In genomic region chr5:40687316-40687715, GRCh38 we compare ENCODE assay signal across 9 cellular contexts. TPM values are rescaled to one million over a fixed set of nuclear protein-coding genes. Genes with fewer than 3 reads are reported as not detected.
A peak's percentile ranks its signal among the peaks of the same experiment; 100 is the strongest.
DNase-seq lines count a peak whose midpoint lies in the region; ATAC-seq and TF ChIP-seq lines count a peak whose summit lies in the region.
"Had no signal": no experiment of that assay in that cellular context is flagged by ENCODE, and none has a peak within 500 bp of the region (broad histone marks: within the 10 kb centered on the region; RNA-seq: fewer than 3 reads in every experiment).

No MANE protein-coding gene starts in this region.

- H3K9me3 ChIP-seq in neutrophil: no peaks in the 10 kb centered on the region

- peak overlapping the region; percentile 92 to 94 for H3K27ac Mint-ChIP-seq in activated naive CD4-positive, alpha-beta T cell treated with anti-CD3 and anti-CD28 coated beads, Interleukin-2, amount 50 U/mL, for 72 hours

- no peak for TF ChIP-seq CTCF in KMS-11 (conservative IDR thresholded peaks at IDR 0.05; ENCODE audit: low read depth, low read length)
- no peak for TF ChIP-seq CTCF in neutrophil (IDR thresholded peaks at IDR 0.05)

- H3K27me3 ChIP-seq in ACC112 (ENCODE audit: insufficient read depth, low read length): no peaks in the 10 kb centered on the region
- H3K27me3 ChIP-seq in KMS-11 (ENCODE audit: insufficient read depth, low read depth): no peaks in the 10 kb centered on the region
- no peaks in the 10 kb centered on the region for H3K27me3 ChIP-seq in neutrophil

- H3K4me1 ChIP-seq in ACC112 (ENCODE audit: control insufficient read depth, insufficient read depth, low read length, unreplicated experiment) (peaks cover 45% of the 10 kb centered on the region), KMS-11 (ENCODE audit: low read depth, poor library complexity, severe bottlenecking) (peaks cover 58% of the 10 kb centered on the region), neutrophil (ENCODE audit: control insufficient read depth in 1 of 2, insufficient read depth in 1 of 2, low read depth in 1 of 2, low read length in 1 of 2) (peaks cover 59 to 61% of the 10 kb centered on the region in 2 experiments)

- peaks cover 11% of the 10 kb centered on the region; the same call in 1 of the 2 replicates for H3K36me3 ChIP-seq in ACC112 (ENCODE audit: insufficient read depth, low read length)
- H3K36me3 ChIP-seq in KMS-11 (ENCODE audit: insufficient read depth): no peaks in the 10 kb centered on the region
- peaks cover 18% of the 10 kb centered on the region for H3K36me3 ChIP-seq in neutrophil

- no peaks in the 10 kb centered on the region for H4K20me1 ChIP-seq in KMS-11 (ENCODE audit: insufficient read depth)

- H3K36me3 Mint-ChIP-seq in activated naive CD4-positive, alpha-beta T cell treated with anti-CD3 and anti-CD28 coated beads, Interleukin-2, amount 50 U/mL, for 72 hours: peaks cover 72 to 93% of the 10 kb centered on the region in 2 donors

- H3K27ac ChIP-seq in ACC112 (ENCODE audit: low read depth, low read length) (peak overlapping the region; percentile 88), KMS-11 (no peak overlapping the region), neutrophil (peak overlapping the region; percentile 55)
- H3K27ac ChIP-seq: C4-2B had no signal

- peak overlapping the region; percentile 33 for H3K4me2 ChIP-seq in KMS-11

- ATAC-seq in activated naive CD4-positive, alpha-beta T cell treated with anti-CD3 and anti-CD28 coated beads, Interleukin-2, amount 50 U/mL, for 72 hours: peak in 1 of 2 donors; percentile 30
- ATAC-seq in GM18868 (IDR thresholded peaks at IDR 0.05; ENCODE audit: unreplicated experiment) (no peak), HG03108 (IDR thresholded peaks at IDR 0.05; ENCODE audit: unreplicated experiment) (no peak), HG02610 (IDR thresholded peaks at IDR 0.05; ENCODE audit: unreplicated experiment) (no peak)

- peak overlapping the region; percentile 57 for H3K4me3 ChIP-seq in ACC112 (ENCODE audit: low read depth, low read length)
- no peak overlapping the region for H3K4me3 ChIP-seq in KMS-11 (IDR thresholded peaks at IDR 0.05; ENCODE audit: insufficient read depth, low read depth, low read length)
- H3K4me3 ChIP-seq in neutrophil (ENCODE audit: low read depth in 1 of 2, low read length in 1 of 2): no peak overlapping the region

- no peak for DNase-seq in activated naive CD4-positive, alpha-beta T cell treated with anti-CD3 and anti-CD28 coated beads, Interleukin-2, amount 50 U/mL, for 72 hours (ENCODE audit: low spot score in 2 of 2)
- no peak for DNase-seq in islet precursor cell

- H2AFZ ChIP-seq in ACC112 (ENCODE audit: low read length, unreplicated experiment) (peak overlapping the region; percentile 2), KMS-11 (ENCODE audit: low read depth) (no peak overlapping the region)

- H3K9me3 Mint-ChIP-seq in activated naive CD4-positive, alpha-beta T cell treated with anti-CD3 and anti-CD28 coated beads, Interleukin-2, amount 50 U/mL, for 72 hours: no peaks in the 10 kb centered on the region

- peaks cover 80% of the 10 kb centered on the region for H3K79me2 ChIP-seq in ACC112 (ENCODE audit: control insufficient read depth, insufficient read depth, low read length, unreplicated experiment)
- H3K79me2 ChIP-seq in KMS-11 (ENCODE audit: insufficient read depth, low read depth): peaks cover 87% of the 10 kb centered on the region

- no peak overlapping the region for H3K9ac ChIP-seq in KMS-11

RNA-seq across cellular contexts. Expression of gene PTGER4, which starts 7.6 kb away (rescaled TPM):
- 10 to 100 TPM; 56.9 to 61.0 TPM for total RNA-seq in activated naive CD4-positive, alpha-beta T cell treated with anti-CD3 and anti-CD28 coated beads, Interleukin-2, amount 50 U/mL, for 72 hours
